14 cellular contexts compared by ENCODE assay signal in the genomic region with DNA sequence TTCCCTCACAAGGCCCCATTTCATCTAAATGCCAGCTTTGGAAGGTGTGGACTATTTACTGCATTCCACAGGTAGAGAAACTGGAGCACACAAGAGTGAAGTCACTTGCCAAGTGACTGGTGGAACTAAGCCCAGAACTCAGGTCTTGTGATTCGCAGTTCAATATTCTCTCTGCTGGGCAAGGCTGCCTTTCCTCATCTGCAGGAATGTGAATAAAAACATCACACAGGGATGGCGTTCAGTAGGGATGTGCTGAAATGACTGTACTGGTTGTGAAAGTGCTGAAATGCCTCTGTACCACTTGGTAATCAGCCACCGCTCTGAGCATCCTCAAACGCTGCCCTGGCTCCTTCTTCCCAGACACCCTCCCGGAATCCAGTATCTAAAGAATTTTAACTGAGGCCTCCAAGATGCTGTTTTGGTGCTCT.
A peak's percentile ranks its signal among the peaks of the same experiment; 100 is the strongest.
DNase-seq lines count a peak whose midpoint lies in the region; ATAC-seq, FAIRE-seq and TF ChIP-seq lines count a peak whose summit lies in the region.
"Had no signal": no experiment of that assay in that cellular context is flagged by ENCODE, and none has a peak within 500 bp of the region (broad histone marks: within the 10 kb centered on the region; RNA-seq: fewer than 3 reads in every experiment).

No MANE protein-coding gene starts in this region.

- H2AFZ ChIP-seq in SK-N-SH (ENCODE audit: low read depth) = no peak overlapping the region
- H2AFZ ChIP-seq in fibroblast of lung (ENCODE audit: low read length) = no peak overlapping the region
- H2AFZ ChIP-seq: GM23338 had no signal

- CTCF ChIA-PET in Calu3 (lab: Charles Lee) (no interaction called here), SK-N-SH (lab: Yijun Ruan, JAX) (no interaction called here)
- CTCF ChIA-PET in activated CD8-positive, alpha-beta T cell treated with anti-CD3 and anti-CD28 coated beads for 36 hours (lab: Charles Lee) = interaction anchor here (1.3 kb wide), 1 partner anchor 18 kb away, joined by 3 read pairs; no protein-coding TSS in a partner anchor

- H3K4me3 ChIP-seq in SK-N-SH (ENCODE audit: low read depth in 2 of 2, low read length in 1 of 2) (no peak overlapping the region), fibroblast of lung (replicated peaks in 1 of 4; ENCODE audit: control extremely low read depth in 1 of 4, insufficient read depth in 1 of 4, low read depth in 3 of 4, low read length in 4 of 4) (no peak overlapping the region), pancreas (no peak overlapping the region)
- H3K4me3 ChIP-seq: GM23338 had no signal

- no peaks in the 10 kb centered on the region for H3K4me1 Mint-ChIP-seq in Calu3 (ENCODE audit: low read depth, unreplicated experiment)
- no peaks in the 10 kb centered on the region for H3K4me1 Mint-ChIP-seq in activated CD8-positive, alpha-beta T cell treated with anti-CD3 and anti-CD28 coated beads for 36 hours (ENCODE audit: low read depth)
- H3K4me1 Mint-ChIP-seq: activated CD4-positive, alpha-beta memory T cell treated with anti-CD3 and anti-CD28 coated beads, Interleukin-2, amount 10 ng/mL, durations not matched to agents 7 days and 5 days; GM23338 had no signal

- H3K27me3 ChIP-seq in SK-N-SH (ENCODE audit: insufficient read depth) = no peaks in the 10 kb centered on the region
- no peaks in the 10 kb centered on the region for H3K27me3 ChIP-seq in fibroblast of lung (ENCODE audit: control insufficient read depth, insufficient read depth, low read length)
- H3K27me3 ChIP-seq in pancreas = no peaks in the 10 kb centered on the region

- peaks cover 9% of the 10 kb centered on the region for H3F3A ChIP-seq in SK-N-SH (replicated peaks; ENCODE audit: insufficient read depth)

- H3K27ac ChIP-seq in SK-N-SH (ENCODE audit: low read depth in 2 of 2, low read length in 1 of 2) (peak overlapping the region in 1 of 2 experiments; percentile 37; a peak in 1 of 4 replicates), fibroblast of lung (ENCODE audit: insufficient read depth, low read length) (no peak overlapping the region), pancreas (peak overlapping the region in 2 of 4 donors; percentile 50 to 57)

- peak; percentile 8 for DNase-seq in Calu3
- DNase-seq in SK-N-SH = no peak
- peak; percentile 72 to 83 for DNase-seq in fibroblast of lung (ENCODE audit: low read depth in 2 of 2)
- DNase-seq in pancreas = peak in 4 of 6 donors; percentile 34 to 72 (median 70)
- no peak for DNase-seq in T-helper 1 cell
- no peak for DNase-seq in activated CD8-positive, alpha-beta T cell treated with anti-CD3 and anti-CD28 coated beads for 36 hours
- DNase-seq: activated CD4-positive, alpha-beta memory T cell treated with anti-CD3 and anti-CD28 coated beads, Interleukin-2, amount 10 ng/mL, durations not matched to agents 7 days and 5 days; natural killer cell; NCI-H2081 treated with DMSO at 0.1 percent for 48 hours; T-helper 2 cell had no signal

- no peaks in the 10 kb centered on the region for H3K79me2 ChIP-seq in SK-N-SH (ENCODE audit: insufficient read depth)
- H3K79me2 ChIP-seq in fibroblast of lung (ENCODE audit: control insufficient read depth, insufficient read depth, low read length) = no peaks in the 10 kb centered on the region

- no peak overlapping the region for H3K27ac Mint-ChIP-seq in Calu3 (ENCODE audit: unreplicated experiment)
- no peak overlapping the region for H3K27ac Mint-ChIP-seq in activated CD8-positive, alpha-beta T cell treated with anti-CD3 and anti-CD28 coated beads for 36 hours
- H3K27ac Mint-ChIP-seq: activated CD4-positive, alpha-beta memory T cell treated with anti-CD3 and anti-CD28 coated beads, Interleukin-2, amount 10 ng/mL, durations not matched to agents 7 days and 5 days; activated naive CD8-positive, alpha-beta T cell; GM23338; natural killer cell had no signal

- ATAC-seq in pancreas = peak; percentile 44 to 65 (median 60)
- ATAC-seq in HG03469 (IDR thresholded peaks at IDR 0.05; ENCODE audit: unreplicated experiment) = no peak
- no peak for ATAC-seq in GM18858 (IDR thresholded peaks at IDR 0.05; ENCODE audit: unreplicated experiment)
- no peak for ATAC-seq in activated CD8-positive, alpha-beta T cell treated with anti-CD3 and anti-CD28 coated beads for 36 hours
- ATAC-seq: GM23338, natural killer cell had no signal

- H3K9me3 ChIP-seq in SK-N-SH = no peaks in the 10 kb centered on the region
- no peaks in the 10 kb centered on the region for H3K9me3 ChIP-seq in fibroblast of lung (ENCODE audit: control insufficient read depth, insufficient read depth, low read depth, low read length)
- no peaks in the 10 kb centered on the region for H3K9me3 ChIP-seq in pancreas

- POLR2A ChIA-PET in SK-N-SH (lab: Yijun Ruan, JAX) = no interaction called here
- POLR2A ChIA-PET in activated CD8-positive, alpha-beta T cell treated with anti-CD3 and anti-CD28 coated beads for 36 hours (lab: Charles Lee) = interaction anchor here (1.6 kb wide), 1 partner anchor 13 kb away, joined by 5 read pairs; no protein-coding TSS in a partner anchor

- no peaks in the 10 kb centered on the region for H3K27me3 Mint-ChIP-seq in Calu3 (ENCODE audit: unreplicated experiment)
- H3K27me3 Mint-ChIP-seq in activated CD8-positive, alpha-beta T cell treated with anti-CD3 and anti-CD28 coated beads for 36 hours = no peaks in the 10 kb centered on the region
- H3K27me3 Mint-ChIP-seq: activated CD4-positive, alpha-beta memory T cell treated with anti-CD3 and anti-CD28 coated beads, Interleukin-2, amount 10 ng/mL, durations not matched to agents 7 days and 5 days; activated naive CD8-positive, alpha-beta T cell had no signal

- no peaks in the 10 kb centered on the region for H4K20me1 ChIP-seq in SK-N-SH (ENCODE audit: insufficient read depth)
- H4K20me1 ChIP-seq in fibroblast of lung (ENCODE audit: control insufficient read depth, extremely low read depth, insufficient read depth, low read length) = no peaks in the 10 kb centered on the region

- H3K4me2 ChIP-seq in SK-N-SH (peak overlapping the region; percentile 13; the same call in 1 of the 2 replicates), fibroblast of lung (ENCODE audit: extremely low read depth, insufficient read depth, low read length) (no peak overlapping the region)
- H3K4me2 ChIP-seq: GM23338 had no signal

- H3K36me3 ChIP-seq in SK-N-SH (replicated peaks in 1 of 2; ENCODE audit: control insufficient read depth in 1 of 2, insufficient read depth in 2 of 2, low read length in 1 of 2) (no peaks in the 10 kb centered on the region), fibroblast of lung (ENCODE audit: control insufficient read depth, insufficient read depth, low read length) (no peaks in the 10 kb centered on the region), pancreas (no peaks in the 10 kb centered on the region)

- H3K36me3 Mint-ChIP-seq in Calu3 (ENCODE audit: insufficient read depth, unreplicated experiment) = no peaks in the 10 kb centered on the region
- H3K36me3 Mint-ChIP-seq in activated CD8-positive, alpha-beta T cell treated with anti-CD3 and anti-CD28 coated beads for 36 hours (ENCODE audit: low read depth) = no peaks in the 10 kb centered on the region
- H3K36me3 Mint-ChIP-seq: natural killer cell had no signal

- WGBS in SK-N-SH (ENCODE audit: low lambda C conversion rate) = 63% methylated on average over 4 of the region's 5 CpGs
- WGBS in pancreas, 2 donors = 49 to 55% methylated on average over 5 of the region's 5 CpGs

- H3K9ac ChIP-seq in SK-N-SH (no peak overlapping the region), fibroblast of lung (ENCODE audit: insufficient read depth, low read length) (no peak overlapping the region)

- no peaks in the 10 kb centered on the region for H3K9me3 Mint-ChIP-seq in Calu3 (ENCODE audit: low read depth, unreplicated experiment)
- H3K9me3 Mint-ChIP-seq in activated CD8-positive, alpha-beta T cell treated with anti-CD3 and anti-CD28 coated beads for 36 hours = no peaks in the 10 kb centered on the region
- H3K9me3 Mint-ChIP-seq: activated CD4-positive, alpha-beta memory T cell treated with anti-CD3 and anti-CD28 coated beads, Interleukin-2, amount 10 ng/mL, durations not matched to agents 7 days and 5 days; GM23338; natural killer cell had no signal

- H3K4me1 ChIP-seq in SK-N-SH (ENCODE audit: control insufficient read depth in 1 of 2, insufficient read depth in 2 of 2, low read depth in 1 of 2, low read length in 1 of 2) (peaks cover 4 to 5% of the 10 kb centered on the region in 2 experiments; a peak in 1 of 4 replicates), fibroblast of lung (ENCODE audit: control insufficient read depth, extremely low read depth, insufficient read depth, low read length) (peaks cover 2% of the 10 kb centered on the region), pancreas (peaks cover 9 to 30% (median 18%) of the 10 kb centered on the region in 3 donors)

- no peak for TF ChIP-seq RAD21 in SK-N-SH (IDR thresholded peaks at IDR 0.05; ENCODE audit: low read length)

- TF ChIP-seq EP300 in SK-N-SH (IDR thresholded peaks at IDR 0.05; ENCODE audit: borderline replicate concordance in 1 of 2, low read depth in 1 of 2, low read length in 1 of 2) = no peak

- H3K4me3 Mint-ChIP-seq in Calu3 (ENCODE audit: low read depth, unreplicated experiment) = no peak overlapping the region
- H3K4me3 Mint-ChIP-seq in activated CD8-positive, alpha-beta T cell treated with anti-CD3 and anti-CD28 coated beads for 36 hours = no peak overlapping the region
- H3K4me3 Mint-ChIP-seq: activated CD4-positive, alpha-beta memory T cell treated with anti-CD3 and anti-CD28 coated beads, Interleukin-2, amount 10 ng/mL, durations not matched to agents 7 days and 5 days; activated naive CD8-positive, alpha-beta T cell; GM23338; natural killer cell had no signal

- H3K9me2 ChIP-seq in SK-N-SH = no peaks in the 10 kb centered on the region

- intact Hi-C loops in Calu3 (cut with micrococcal nuclease; ENCODE audit: unreplicated experiment) (no loop called here), pancreas (cut with DNase I) (no loop called here)
- intact Hi-C loops in activated CD8-positive, alpha-beta T cell treated with anti-CD3 and anti-CD28 coated beads for 36 hours (cut with micrococcal nuclease) = no loop called here

- FAIRE-seq in pancreas (lab: Jason Lieb, UNC) = no peak

- TF ChIP-seq CTCF in Calu3 (IDR thresholded peaks at IDR 0.05; ENCODE audit: unreplicated experiment) = no peak
- no peak for TF ChIP-seq CTCF in SK-N-SH (IDR thresholded peaks at IDR 0.05)
- no peak for TF ChIP-seq CTCF in fibroblast of lung (conservative IDR thresholded peaks at IDR 0.05 in 1 of 2, IDR thresholded peaks at IDR 0.05 in 1 of 2; ENCODE audit: low read depth in 1 of 2, low read length in 2 of 2)
- no peak for TF ChIP-seq CTCF in pancreas (IDR thresholded peaks at IDR 0.05)
- no peak for TF ChIP-seq CTCF in activated CD8-positive, alpha-beta T cell treated with anti-CD3 and anti-CD28 coated beads for 36 hours (IDR thresholded peaks at IDR 0.05)

- no TSS peak for BruUV-seq in Calu3 (replicated peaks; lab: Mats Ljungman, UMichigan)

TF ChIP-seq in SK-N-SH, 30 proteins besides CTCF, POLR2A, EP300 and RAD21 (continues in another document):
- TF ChIP-seq, protein P1, sequence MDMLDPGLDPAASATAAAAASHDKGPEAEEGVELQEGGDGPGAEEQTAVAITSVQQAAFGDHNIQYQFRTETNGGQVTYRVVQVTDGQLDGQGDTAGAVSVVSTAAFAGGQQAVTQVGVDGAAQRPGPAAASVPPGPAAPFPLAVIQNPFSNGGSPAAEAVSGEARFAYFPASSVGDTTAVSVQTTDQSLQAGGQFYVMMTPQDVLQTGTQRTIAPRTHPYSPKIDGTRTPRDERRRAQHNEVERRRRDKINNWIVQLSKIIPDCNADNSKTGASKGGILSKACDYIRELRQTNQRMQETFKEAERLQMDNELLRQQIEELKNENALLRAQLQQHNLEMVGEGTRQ (IDR thresholded peaks at IDR 0.05; ENCODE audit: borderline replicate concordance, low read depth, low read length) = no peak

Comparison
In these comparisons a context has a peak if more than half of its experiments do, and no peak if none do; other contexts are left out.
1. DNase-seq: peak in Calu3 (single experiment), fibroblast of lung (2 of 2) and pancreas (4 of 6); none in SK-N-SH (single experiment), T-helper 1 cell (0 of 5) and activated CD8-positive, alpha-beta T cell treated with anti-CD3 and anti-CD28 coated beads for 36 hours (single experiment).
2. ATAC-seq: peak in pancreas (4 of 4); none in HG03469 (single experiment), GM18858 (single experiment) and activated CD8-positive, alpha-beta T cell treated with anti-CD3 and anti-CD28 coated beads for 36 hours (single experiment).